ENCODE assay signal across 20 cellular contexts in genomic region chr1:161799792-161800191, GRCh38.
"Had no signal": no experiment of that assay in that cellular context is flagged by ENCODE, and none has a peak within 500 bp of the region (broad histone marks: within the 10 kb centered on the region; RNA-seq: fewer than 3 reads in every experiment).

No MANE protein-coding gene starts in this region.

- H3K4me1 Mint-ChIP-seq: IgD-negative memory B cell had no signal

- H3K4me3 Mint-ChIP-seq: IgD-negative memory B cell had no signal

- ATAC-seq: K562 had no signal

- FAIRE-seq: HTR-8/SVneo, K562, RCC 7860 had no signal

- DNase-seq: MG63, NCI-H1092 treated with DMSO at 0.1 percent for 48 hours, NCI-H1436, NCI-H187, NCI-H2029, NCI-H2081 treated with DMSO at 0.1 percent for 48 hours, NCI-H2171, NCI-H226, NCI-H446, NCI-H510A, NCI-H524 treated with DMSO at 0.1 percent for 48 hours, NCI-H748 treated with DMSO at 0.1 percent for 48 hours, Right ventricle myocardium superior, RPMI8226, SIG-M5, SW 1271 had no signal

- H3K27me3 Mint-ChIP-seq: IgD-negative memory B cell had no signal

- H3K9me3 Mint-ChIP-seq: IgD-negative memory B cell had no signal
